Comparison of ENCODE assay signal across 17 cellular contexts in genomic region chr20:58864346-58864745, GRCh38. TPM values are rescaled to one million over a fixed set of nuclear protein-coding genes. Genes with fewer than 3 reads are reported as not detected.
DNase-seq lines count a peak whose midpoint lies in the region; ATAC-seq lines count a peak whose summit lies in the region.
"Had no signal": no experiment of that assay in that cellular context is flagged by ENCODE, and none has a peak within 500 bp of the region (broad histone marks: within the 10 kb centered on the region; RNA-seq: fewer than 3 reads in every experiment).

No MANE protein-coding gene starts in this region.

- no peaks in the 10 kb centered on the region for H3K36me3 Mint-ChIP-seq in naive thymus-derived CD4-positive, alpha-beta T cell

- no peaks in the 10 kb centered on the region for H3K9me3 ChIP-seq in naive thymus-derived CD4-positive, alpha-beta T cell (ENCODE audit: control insufficient read depth in 2 of 3, low read length in 3 of 3)
- H3K9me3 ChIP-seq in MG63 = no peaks in the 10 kb centered on the region
- H3K9me3 ChIP-seq: SJSA1 had no signal

- peaks cover 6 to 57% (median 16%) of the 10 kb centered on the region in 5 donors for H3K27me3 Mint-ChIP-seq in naive thymus-derived CD4-positive, alpha-beta T cell

- peak; percentile 45 for ATAC-seq in naive thymus-derived CD4-positive, alpha-beta T cell
- ATAC-seq in GM18909 (IDR thresholded peaks at IDR 0.05; ENCODE audit: poor library complexity, unreplicated experiment) = no peak

- no peaks in the 10 kb centered on the region for H3K4me1 ChIP-seq in naive thymus-derived CD4-positive, alpha-beta T cell (ENCODE audit: control insufficient read depth in 2 of 2, insufficient read depth in 2 of 2, low read length in 2 of 2)
- H3K4me1 ChIP-seq: SJSA1 had no signal

- intact Hi-C loops in naive thymus-derived CD4-positive, alpha-beta T cell (cut with micrococcal nuclease) = loop anchor here in 1 of 2 donors (1.0 kb wide), 1 partner anchor 358 kb away; no protein-coding TSS in a partner anchor

- POLR2A ChIA-PET in naive thymus-derived CD4-positive, alpha-beta T cell (lab: Charles Lee) = interaction anchor here (0.7 kb wide), 1 partner anchor 174 kb away, joined by 3 read pairs; no protein-coding TSS in a partner anchor

- no peaks in the 10 kb centered on the region for H3K36me3 ChIP-seq in naive thymus-derived CD4-positive, alpha-beta T cell (ENCODE audit: control insufficient read depth in 2 of 3, insufficient read depth in 3 of 3, low read length in 3 of 3)
- H3K36me3 ChIP-seq in MG63 = no peaks in the 10 kb centered on the region
- H3K36me3 ChIP-seq: SJSA1 had no signal

- H3K27me3 ChIP-seq in naive thymus-derived CD4-positive, alpha-beta T cell (ENCODE audit: control insufficient read depth in 2 of 2, insufficient read depth in 2 of 2, low read length in 2 of 2) = peaks cover 0 to 3% of the 10 kb centered on the region in 2 donors
- H3K27me3 ChIP-seq in MG63 = peaks cover 28% of the 10 kb centered on the region

- CTCF ChIA-PET in naive thymus-derived CD4-positive, alpha-beta T cell (lab: Charles Lee) = interaction anchor here (0.7 to 2.6 kb wide), 5 partner anchors 216 to 631 kb away, joined by 3 to 10 read pairs (median 4); no protein-coding TSS in a partner anchor

- peak; percentile 1 for DNase-seq in NOMO-1 treated with DMSO at 0.1 percent for 48 hours (lab: John Stamatoyannopoulos, UW; ENCODE audit: unreplicated experiment)
- DNase-seq in NOMO-1 (lab: John Stamatoyannopoulos, UW; ENCODE audit: unreplicated experiment in 2 of 2) = no peak
- peak; percentile 44 for DNase-seq in HT-29 (ENCODE audit: low spot score)
- DNase-seq in SW480 (ENCODE audit: low spot score) = peak; percentile 22
- peak in 2 of 9 donors; percentile 37 to 39 for DNase-seq in naive thymus-derived CD4-positive, alpha-beta T cell
- DNase-seq in MG63 = no peak
- DNase-seq in germinal center (ENCODE audit: low spot score) = no peak
- DNase-seq: activated CD4-positive, alpha-beta T cell treated with anti-CD3 and anti-CD28 coated beads, Interleukin-2, amount 50 U/mL, for 1 hour; activated naive CD4-positive, alpha-beta T cell treated with anti-CD3 and anti-CD28 coated beads, Interleukin-2, amount 50 U/mL, for 16 hours; NCI-H2029; stimulated activated CD4-positive, alpha-beta T cell treated with anti-CD3 and anti-CD28 coated beads, Interleukin-4, amount 100 ng/mL, for 4 hours had no signal

- H3K27ac Mint-ChIP-seq in naive thymus-derived CD4-positive, alpha-beta T cell = no peak overlapping the region
- H3K27ac Mint-ChIP-seq: dendritic cell treated with granulocyte-macrophage colony-stimulating factor and Interleukin-4, amounts not matched to agents 40 ng/mL and 50 ng/mL, for 4 days had no signal

- no peaks in the 10 kb centered on the region for H3K9me3 Mint-ChIP-seq in naive thymus-derived CD4-positive, alpha-beta T cell
- H3K9me3 Mint-ChIP-seq: dendritic cell treated with granulocyte-macrophage colony-stimulating factor and Interleukin-4, amounts not matched to agents 40 ng/mL and 50 ng/mL, for 4 days had no signal

- no peaks in the 10 kb centered on the region for H3K4me1 Mint-ChIP-seq in naive thymus-derived CD4-positive, alpha-beta T cell

- no peak overlapping the region for H3K27ac ChIP-seq in naive thymus-derived CD4-positive, alpha-beta T cell (ENCODE audit: low read depth, low read length)
- H3K27ac ChIP-seq: SJSA1 had no signal

- H3K4me3 ChIP-seq in naive thymus-derived CD4-positive, alpha-beta T cell (ENCODE audit: low read length) = no peak overlapping the region
- H3K4me3 ChIP-seq in MG63 = no peak overlapping the region
- H3K4me3 ChIP-seq: lung, SJSA1 had no signal

- no peak overlapping the region for H3K4me3 Mint-ChIP-seq in naive thymus-derived CD4-positive, alpha-beta T cell
- H3K4me3 Mint-ChIP-seq: dendritic cell treated with granulocyte-macrophage colony-stimulating factor and Interleukin-4, amounts not matched to agents 40 ng/mL and 50 ng/mL, for 4 days had no signal

RNA-seq across cellular contexts. Expression of gene GNAS, which starts 11.8 kb away (rescaled TPM):
- total RNA-seq in HT-29 (2014; rRNA removed; shearing (Covaris generic)) = 805 and 888 TPM in 2 replicates
- total RNA-seq in naive thymus-derived CD4-positive, alpha-beta T cell = 100 to 1,000 TPM; 694 to 907 (median 775) TPM
- 100 to 1,000 TPM; 147 to 221 TPM for polyA plus RNA-seq in naive thymus-derived CD4-positive, alpha-beta T cell
- total RNA-seq in MG63 (2014; rRNA removed; shearing (Covaris generic); ENCODE audit: low replicate concordance) = 494 and 560 TPM in 2 replicates

RNA-seq across cellular contexts. Expression of gene GNAS-AS1, which starts 13.6 kb away (rescaled TPM):
- total RNA-seq in HT-29 (2014; rRNA removed; shearing (Covaris generic)) = not detected in 2 replicates
- 1 to 10 TPM in 3 of 5 experiments, under 1 TPM in 2; 0.13 to 2.0 (median 1.5) TPM for total RNA-seq in naive thymus-derived CD4-positive, alpha-beta T cell
- polyA plus RNA-seq in naive thymus-derived CD4-positive, alpha-beta T cell = not detected
- total RNA-seq in MG63 (2014; rRNA removed; shearing (Covaris generic); ENCODE audit: low replicate concordance) = 1.1 and 1.7 TPM in 2 replicates
- total RNA-seq: glomerular endothelial cell, posterior vena cava, SJSA1 had no signal

Comparison
In these comparisons a context has a peak if more than half of its experiments do, and no peak if none do; other contexts are left out.
1. DNase-seq: peak in NOMO-1 treated with DMSO at 0.1 percent for 48 hours (single experiment), HT-29 (single experiment) and SW480 (single experiment); none in NOMO-1 (0 of 2), MG63 (single experiment) and germinal center (single experiment).